ENCODE assay signal across 8 cellular contexts in genomic region chr12:69415471-69416275, GRCh38. TPM values are rescaled to one million over a fixed set of nuclear protein-coding genes. Genes with fewer than 3 reads are reported as not detected.
DNase-seq lines count a peak whose midpoint lies in the region; ATAC-seq and TF ChIP-seq lines count a peak whose summit lies in the region.

No MANE protein-coding gene starts in this region.

- H3K27me3 ChIP-seq in brain microvascular endothelial cell (replicated peaks) (no peaks in the 10 kb centered on the region), iPS-20b (ENCODE audit: insufficient read depth, low read length) (no peaks in the 10 kb centered on the region), smooth muscle cell (ENCODE audit: low read depth) (no peaks in the 10 kb centered on the region)

- TF ChIP-seq CTCF in AG04449 (IDR thresholded peaks at IDR 0.05; ENCODE audit: insufficient read depth, low read length, missing control alignments) (peak; percentile 82), GM10248 (IDR thresholded peaks at IDR 0.05; ENCODE audit: control extremely low read depth, extremely low read depth, low read depth, missing control alignments) (peak; percentile 40), brain microvascular endothelial cell (IDR thresholded peaks at IDR 0.05; ENCODE audit: low read depth, low read length, missing control alignments) (peak; percentile 89), smooth muscle cell (IDR thresholded peaks at IDR 0.05; ENCODE audit: borderline replicate concordance, insufficient read depth, poor library complexity, severe bottlenecking) (peak; percentile 75)

- H3K4me1 ChIP-seq in iPS-20b (ENCODE audit: insufficient read depth, low read length), result peaks cover 7% of the 10 kb centered on the region; the same call in 1 of the 2 replicates
- peaks cover 6% of the 10 kb centered on the region for H3K4me1 ChIP-seq in smooth muscle cell (ENCODE audit: low read depth)

- H3K9ac ChIP-seq in iPS-20b (ENCODE audit: low read depth, low read length) (peak overlapping the region; percentile 49; the same call in 1 of the 2 replicates), smooth muscle cell (ENCODE audit: low read depth) (no peak overlapping the region)

- DNase-seq in AG04449 (ENCODE audit: low read depth, low spot score), result peak; percentile 81
- peak; percentile 22 for DNase-seq in GM10248 (ENCODE audit: extremely low spot score)
- peak; percentile 51 for DNase-seq in NCI-H2196 (lab: John Stamatoyannopoulos, UW; ENCODE audit: unreplicated experiment)
- DNase-seq in brain microvascular endothelial cell, result peak; percentile 86
- DNase-seq in smooth muscle cell (lab: John Stamatoyannopoulos, UW; ENCODE audit: unreplicated experiment), result no peak
- DNase-seq in activated CD4-positive, CD25-positive, alpha-beta regulatory T cell treated with anti-CD3 and anti-CD28 coated beads, Interleukin-2, amount 50 U/mL, for 72 hours, result no peak

- no peaks in the 10 kb centered on the region for H3K79me2 ChIP-seq in smooth muscle cell (ENCODE audit: low read depth)

- no peaks in the 10 kb centered on the region for H4K20me1 ChIP-seq in smooth muscle cell (ENCODE audit: low read depth)

- peaks cover 13% of the 10 kb centered on the region for H3F3A ChIP-seq in smooth muscle cell (ENCODE audit: low read depth)

- POLR2A ChIA-PET in AG04449 (lab: Yijun Ruan, JAX), result no interaction called here
- POLR2A ChIA-PET in GM10248 (lab: Yijun Ruan, JAX), result no interaction called here

- in situ Hi-C loops in brain microvascular endothelial cell (cut with HindIII; ENCODE audit: low pct_ligation_motif_present, low sequenced_read_pairs), result no loop called here

- no peak for ATAC-seq in GM19023 (IDR thresholded peaks at IDR 0.05; ENCODE audit: unreplicated experiment)

- H3K9me3 ChIP-seq in iPS-20b (ENCODE audit: insufficient read depth, low read depth, low read length), result no peaks in the 10 kb centered on the region
- H3K9me3 ChIP-seq in smooth muscle cell (replicated peaks; ENCODE audit: low read depth), result no peaks in the 10 kb centered on the region

- H3K36me3 ChIP-seq in brain microvascular endothelial cell (replicated peaks) (no peaks in the 10 kb centered on the region), iPS-20b (ENCODE audit: insufficient read depth, low read depth, low read length) (peaks cover 6% of the 10 kb centered on the region; the same call in 1 of the 2 replicates), smooth muscle cell (ENCODE audit: low read depth) (no peaks in the 10 kb centered on the region)

- H3K27ac ChIP-seq in brain microvascular endothelial cell (peak overlapping the region; percentile 48), iPS-20b (ENCODE audit: low read length) (no peak overlapping the region), smooth muscle cell (ENCODE audit: low read depth) (peak overlapping the region; percentile 78)

- peak overlapping the region; percentile 70 for H3K4me2 ChIP-seq in smooth muscle cell

- H2AFZ ChIP-seq in smooth muscle cell (ENCODE audit: low read depth), result peak overlapping the region; percentile 67

- H3K4me3 ChIP-seq in AG04449 (ENCODE audit: low read depth, low read length) (no peak overlapping the region), brain microvascular endothelial cell (ENCODE audit: low read depth, low read length) (no peak overlapping the region), iPS-20b (ENCODE audit: low read length) (peak overlapping the region; percentile 38; the same call in 1 of the 2 replicates), smooth muscle cell (no peak overlapping the region)

- CTCF ChIA-PET in AG04449 (lab: Yijun Ruan, JAX), result interaction anchor here (0.6 to 2.5 kb wide), 15 partner anchors 12 to 236 kb away, joined by 3 to 20 read pairs (median 3); no protein-coding TSS in a partner anchor
- CTCF ChIA-PET in GM10248 (lab: Yijun Ruan, JAX), result no interaction called here

- 29% methylated on average over 8 of the region's 8 CpGs for WGBS in smooth muscle cell (ENCODE audit: low lambda C conversion rate)

RNA-seq across cellular contexts. Expression of gene FRS2, which starts 54.5 kb away (rescaled TPM):
- total RNA-seq in smooth muscle cell, result 90.2 and 169 TPM in 2 replicates
- polyA plus RNA-seq in smooth muscle cell, result 21.6 and 23.8 TPM in 2 replicates

RNA-seq across cellular contexts. Expression of gene YEATS4, which starts 56.1 kb away (rescaled TPM):
- 22.8 and 32.7 TPM in 2 replicates for total RNA-seq in smooth muscle cell
- 9.9 and 21.4 TPM in 2 replicates for polyA plus RNA-seq in smooth muscle cell

Comparison
In these comparisons a context has a peak if more than half of its experiments do, and no peak if none do; other contexts are left out.
1. DNase-seq: peak in AG04449 (single experiment), GM10248 (single experiment), NCI-H2196 (single experiment) and brain microvascular endothelial cell (single experiment); none in smooth muscle cell (single experiment) and activated CD4-positive, CD25-positive, alpha-beta regulatory T cell treated with anti-CD3 and anti-CD28 coated beads, Interleukin-2, amount 50 U/mL, for 72 hours (single experiment).
2. Peak in every context shown above with its lines, with median percentiles within 50 percentile points of each other: CTCF ChIP-seq.